In the genomic region with DNA sequence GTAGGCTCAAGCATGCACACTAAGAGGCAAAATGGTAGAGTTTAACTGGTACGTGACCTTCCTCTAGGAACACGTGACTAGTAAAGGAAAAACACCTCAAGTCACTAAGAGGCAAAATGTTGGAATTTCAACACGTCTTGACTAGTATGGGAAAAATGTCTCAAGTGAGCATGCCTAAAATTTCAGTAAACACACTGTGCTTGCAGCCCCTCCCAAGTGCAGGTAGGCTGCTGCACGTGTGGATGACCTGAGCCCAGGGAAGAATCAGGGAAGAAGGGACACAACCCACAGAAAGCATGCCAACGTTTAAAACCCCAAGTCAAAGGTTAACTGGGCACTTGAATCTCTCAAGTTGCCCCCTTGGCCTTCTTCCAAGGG, we compare ENCODE assay signal across 15 cellular contexts.
DNase-seq lines count a peak whose midpoint lies in the region; TF ChIP-seq lines count a peak whose summit lies in the region.
"Had no signal": no experiment of that assay in that cellular context is flagged by ENCODE, and none has a peak within 500 bp of the region (broad histone marks: within the 10 kb centered on the region; RNA-seq: fewer than 3 reads in every experiment).

No MANE protein-coding gene starts in this region.

- H3K4me1 ChIP-seq in Caco-2, result peaks cover 26% of the 10 kb centered on the region
- peaks cover 25% of the 10 kb centered on the region for H3K4me1 ChIP-seq in Loucy (ENCODE audit: insufficient read depth, low read length, poor library complexity, severe bottlenecking)
- H3K4me1 ChIP-seq in parathyroid adenoma, result no peaks in the 10 kb centered on the region
- no peaks in the 10 kb centered on the region for H3K4me1 ChIP-seq in Karpas-422 (ENCODE audit: low read length)
- no peaks in the 10 kb centered on the region for H3K4me1 ChIP-seq in right atrium auricular region
- H3K4me1 ChIP-seq: A549, HAP-1 had no signal

- DNase-seq in Caco-2 (peak in 1 of 2 experiments; percentile 2), epithelial cell of esophagus (ENCODE audit: low read depth) (peak; percentile 17), Karpas-422 (no peak), right atrium auricular region (ENCODE audit: low spot score) (no peak), NCI-H510A treated with DMSO at 0.1 percent for 48 hours (lab: John Stamatoyannopoulos, UW) (no peak)
- DNase-seq: CD4-positive, alpha-beta memory T cell; DMS79 treated with DMSO at 0.1 percent for 48 hours; EL; GOT3 had no signal

- H3K27me3 ChIP-seq in Caco-2 (replicated peaks; ENCODE audit: control insufficient read depth, insufficient read depth, low read length), result no peaks in the 10 kb centered on the region
- no peaks in the 10 kb centered on the region for H3K27me3 ChIP-seq in Loucy (ENCODE audit: insufficient read depth, low read length, poor library complexity, severe bottlenecking)
- no peaks in the 10 kb centered on the region for H3K27me3 ChIP-seq in parathyroid adenoma (ENCODE audit: control insufficient read depth, insufficient read depth, low read length)
- no peaks in the 10 kb centered on the region for H3K27me3 ChIP-seq in Karpas-422 (ENCODE audit: low read length)
- no peaks in the 10 kb centered on the region for H3K27me3 ChIP-seq in right atrium auricular region
- H3K27me3 ChIP-seq: BE2C had no signal

- TF ChIP-seq CTCF in Caco-2 (IDR thresholded peaks at IDR 0.05; ENCODE audit: insufficient read depth in 1 of 2, low read depth in 1 of 2, low read length in 1 of 2, severe bottlenecking in 1 of 2, unreplicated experiment in 1 of 2) (no peak), Loucy (conservative IDR thresholded peaks at IDR 0.05; ENCODE audit: low read length) (no peak), epithelial cell of esophagus (IDR thresholded peaks at IDR 0.05; ENCODE audit: insufficient read depth, low read depth, low read length, missing control alignments) (no peak), parathyroid adenoma (IDR thresholded peaks at IDR 0.05) (no peak), right atrium auricular region (IDR thresholded peaks at IDR 0.05) (no peak)

- intact Hi-C loops in Caco-2 (cut with micrococcal nuclease; ENCODE audit: unreplicated experiment), result loop anchor here (1.0 to 10.0 kb wide), 3 partner anchors 163 to 454 kb away; no protein-coding TSS in a partner anchor

- H3K4me3 ChIP-seq in Caco-2 (ENCODE audit: low read depth, low read length), result no peak overlapping the region
- H3K4me3 ChIP-seq in Loucy (ENCODE audit: low read length, poor library complexity, severe bottlenecking), result no peak overlapping the region
- no peak overlapping the region for H3K4me3 ChIP-seq in epithelial cell of esophagus (ENCODE audit: low read length)
- no peak overlapping the region for H3K4me3 ChIP-seq in parathyroid adenoma (ENCODE audit: low read depth, low read length)
- H3K4me3 ChIP-seq in Karpas-422 (ENCODE audit: low read length), result no peak overlapping the region
- no peak overlapping the region for H3K4me3 ChIP-seq in right atrium auricular region
- H3K4me3 ChIP-seq: A549, HAP-1 had no signal

- no peak overlapping the region for H3K9ac ChIP-seq in Loucy (ENCODE audit: low read depth, low read length, poor library complexity, severe bottlenecking)
- H3K9ac ChIP-seq in parathyroid adenoma, result no peak overlapping the region
- H3K9ac ChIP-seq in Karpas-422 (ENCODE audit: low read length), result no peak overlapping the region

- no peaks in the 10 kb centered on the region for H3K27me3 Mint-ChIP-seq in Caco-2 (ENCODE audit: insufficient read depth, unreplicated experiment)
- H3K27me3 Mint-ChIP-seq: CD4-positive, alpha-beta memory T cell had no signal

- CTCF ChIA-PET in Caco-2 (lab: Charles Lee), result interaction anchor here (1.2 kb wide), 1 partner anchor 33 kb away, joined by 3 read pairs; no protein-coding TSS in a partner anchor

- no peaks in the 10 kb centered on the region for H4K20me1 ChIP-seq in Loucy (ENCODE audit: insufficient read depth, low read length, poor library complexity, severe bottlenecking)
- H4K20me1 ChIP-seq in Karpas-422 (ENCODE audit: insufficient read depth, low read depth, low read length), result no peaks in the 10 kb centered on the region

- peaks cover 11% of the 10 kb centered on the region for H3K9me3 Mint-ChIP-seq in Caco-2 (ENCODE audit: unreplicated experiment)

- H3F3A ChIP-seq in Loucy (ENCODE audit: low read depth), result no peaks in the 10 kb centered on the region

- H3K36me3 ChIP-seq in Caco-2 (ENCODE audit: control insufficient read depth, insufficient read depth, low read length) (no peaks in the 10 kb centered on the region), Loucy (ENCODE audit: insufficient read depth, low read length) (no peaks in the 10 kb centered on the region), parathyroid adenoma (ENCODE audit: control insufficient read depth, insufficient read depth, low read length) (no peaks in the 10 kb centered on the region), Karpas-422 (ENCODE audit: insufficient read depth, low read length) (no peaks in the 10 kb centered on the region), right atrium auricular region (no peaks in the 10 kb centered on the region)
- H3K36me3 ChIP-seq: BE2C, HAP-1 had no signal

- H3K79me2 ChIP-seq in Loucy (ENCODE audit: insufficient read depth, low read length) (no peaks in the 10 kb centered on the region), parathyroid adenoma (no peaks in the 10 kb centered on the region), Karpas-422 (ENCODE audit: low read length) (no peaks in the 10 kb centered on the region)

- H3K9me3 ChIP-seq in Caco-2, result no peaks in the 10 kb centered on the region
- H3K9me3 ChIP-seq in Loucy (ENCODE audit: insufficient read depth, low read depth, low read length), result no peaks in the 10 kb centered on the region
- no peaks in the 10 kb centered on the region for H3K9me3 ChIP-seq in parathyroid adenoma (ENCODE audit: control insufficient read depth, low read length)
- no peaks in the 10 kb centered on the region for H3K9me3 ChIP-seq in Karpas-422 (ENCODE audit: low read length)
- no peaks in the 10 kb centered on the region for H3K9me3 ChIP-seq in right atrium auricular region
- H3K9me3 ChIP-seq: A549, BE2C, HAP-1 had no signal

- no peaks in the 10 kb centered on the region for H3K36me3 Mint-ChIP-seq in Caco-2 (ENCODE audit: insufficient read depth, unreplicated experiment)
- H3K36me3 Mint-ChIP-seq: CD4-positive, alpha-beta memory T cell had no signal

- H3K4me3 Mint-ChIP-seq in Caco-2 (ENCODE audit: unreplicated experiment), result no peak overlapping the region
- H3K4me3 Mint-ChIP-seq: CD4-positive, alpha-beta memory T cell had no signal

- no peak overlapping the region for H2AFZ ChIP-seq in Loucy (ENCODE audit: low read length)
- H2AFZ ChIP-seq in parathyroid adenoma, result peak overlapping the region; percentile 8
- no peak overlapping the region for H2AFZ ChIP-seq in Karpas-422 (ENCODE audit: low read length)

- H3K4me2 ChIP-seq in Loucy (ENCODE audit: low read depth, low read length, poor library complexity, severe bottlenecking), result peak overlapping the region; percentile 5
- H3K4me2 ChIP-seq in parathyroid adenoma (ENCODE audit: low read length), result no peak overlapping the region
- H3K4me2 ChIP-seq in Karpas-422 (ENCODE audit: low read depth, low read length, poor library complexity, severe bottlenecking), result no peak overlapping the region
- H3K4me2 ChIP-seq: A549 had no signal

- H3K27ac Mint-ChIP-seq in Caco-2 (ENCODE audit: unreplicated experiment), result peak overlapping the region; percentile 29
- H3K27ac Mint-ChIP-seq: CD4-positive, alpha-beta memory T cell had no signal

- POLR2A ChIA-PET in Caco-2 (lab: Charles Lee), result no interaction called here

- H3K4me1 Mint-ChIP-seq in Caco-2 (ENCODE audit: low read depth, unreplicated experiment), result peaks cover 19% of the 10 kb centered on the region
- H3K4me1 Mint-ChIP-seq: CD4-positive, alpha-beta memory T cell had no signal

- H3K27ac ChIP-seq in parathyroid adenoma, result no peak overlapping the region
- no peak overlapping the region for H3K27ac ChIP-seq in Karpas-422 (ENCODE audit: low read length)
- no peak overlapping the region for H3K27ac ChIP-seq in right atrium auricular region
- H3K27ac ChIP-seq: A549, C4-2B had no signal

- BruUV-seq in Caco-2 (replicated peaks; lab: Mats Ljungman, UMichigan), result no TSS peak

- H3K9me2 ChIP-seq in Loucy (replicated peaks; ENCODE audit: low read depth, low read length) (no peaks in the 10 kb centered on the region), Karpas-422 (replicated peaks; ENCODE audit: insufficient read depth, low read length) (no peaks in the 10 kb centered on the region)
